Comparison of ENCODE assay signal across 16 cellular contexts in genomic region chr18:74806073-74806472, GRCh38.
A peak's percentile ranks its signal among the peaks of the same experiment; 100 is the strongest.
DNase-seq lines count a peak whose midpoint lies in the region; ATAC-seq and TF ChIP-seq lines count a peak whose summit lies in the region.
"Had no signal": no experiment of that assay in that cellular context is flagged by ENCODE, and none has a peak within 500 bp of the region (broad histone marks: within the 10 kb centered on the region; RNA-seq: fewer than 3 reads in every experiment).

No MANE protein-coding gene starts in this region.

- H3K9me3 ChIP-seq in SJSA1 (replicated peaks), result no peaks in the 10 kb centered on the region
- H3K9me3 ChIP-seq in stomach, result no peaks in the 10 kb centered on the region
- H3K9me3 ChIP-seq: right lobe of liver had no signal

- TF ChIP-seq EP300 in stomach (IDR thresholded peaks at IDR 0.05), result no peak

- no peak for TF ChIP-seq POLR2A in stomach (IDR thresholded peaks at IDR 0.05)

- peaks cover 13% of the 10 kb centered on the region for H3K4me1 ChIP-seq in SJSA1 (replicated peaks)
- peaks cover 22% of the 10 kb centered on the region for H3K4me1 ChIP-seq in foreskin keratinocyte
- peaks cover 0 to 23% (median 7%) of the 10 kb centered on the region in 4 donors for H3K4me1 ChIP-seq in stomach

- no peaks in the 10 kb centered on the region for H3K27me3 ChIP-seq in SJSA1 (replicated peaks)
- H3K27me3 ChIP-seq in foreskin keratinocyte, result no peaks in the 10 kb centered on the region
- H3K27me3 ChIP-seq in stomach, result no peaks in the 10 kb centered on the region
- H3K27me3 ChIP-seq: right lobe of liver had no signal

- DNase-seq in NCI-H146 (lab: John Stamatoyannopoulos, UW) (peak; percentile 12), NCI-H146 treated with DMSO at 0.1 percent for 48 hours (lab: John Stamatoyannopoulos, UW; ENCODE audit: unreplicated experiment) (no peak), SJSA1 (ENCODE audit: low read depth in 1 of 2, low spot score in 2 of 2) (no peak), foreskin keratinocyte (peak in 1 of 2 donors; percentile 31), stomach (peak; percentile 58), GM13976 (ENCODE audit: low spot score) (no peak)
- no peak for DNase-seq in effector CD8-positive, alpha-beta T cell (lab: John Stamatoyannopoulos, UW)
- DNase-seq: activated CD4-positive, alpha-beta memory T cell treated with anti-CD3 and anti-CD28 coated beads for 36 hours; central memory CD4-positive, alpha-beta T cell; KBM-7; NCI-H2029; OCI-M1; right lobe of liver; substantia nigra had no signal

- H3K4me3 ChIP-seq in SJSA1 (no peak overlapping the region), stomach (no peak overlapping the region)
- H3K4me3 ChIP-seq: right lobe of liver had no signal

- in situ Hi-C loops in GM13976 (cut with MboI; ENCODE audit: low sequenced_read_pairs, unreplicated experiment), result no loop called here

- ATAC-seq in foreskin keratinocyte (peak; percentile 48), GM21786 (IDR thresholded peaks at IDR 0.05; ENCODE audit: unreplicated experiment) (no peak)

- no peaks in the 10 kb centered on the region for H3K36me3 ChIP-seq in SJSA1
- H3K36me3 ChIP-seq in stomach, result no peaks in the 10 kb centered on the region
- H3K36me3 ChIP-seq: right lobe of liver had no signal

- TF ChIP-seq CTCF in foreskin keratinocyte (conservative IDR thresholded peaks at IDR 0.05), result no peak
- no peak for TF ChIP-seq CTCF in stomach (IDR thresholded peaks at IDR 0.05)
- TF ChIP-seq CTCF in GM13976 (IDR thresholded peaks at IDR 0.05; ENCODE audit: borderline replicate concordance, control extremely low read depth, extremely low read depth, insufficient read depth, missing control alignments), result no peak

- peak overlapping the region; percentile 47 for H3K27ac ChIP-seq in SJSA1
- H3K27ac ChIP-seq in foreskin keratinocyte, result peak overlapping the region; percentile 80
- peak overlapping the region in 4 of 5 donors; percentile 36 to 74 (median 59) for H3K27ac ChIP-seq in stomach
- H3K27ac ChIP-seq: 22Rv1, right lobe of liver had no signal

- intact Hi-C loops in stomach (cut with DNase I; ENCODE audit: low total_unique reads), result no loop called here

- WGBS in stomach, 5 donors, result 34 to 76% (median 51%) methylated on average over 6 of the region's 6 CpGs

Comparison
In these comparisons a context has a peak if more than half of its experiments do, and no peak if none do; other contexts are left out.
1. DNase-seq: peak in NCI-H146 (single experiment) and stomach (single experiment); none in NCI-H146 treated with DMSO at 0.1 percent for 48 hours (single experiment), SJSA1 (0 of 2), effector CD8-positive, alpha-beta T cell (single experiment) and GM13976 (single experiment).
2. Peak in every context shown above with its lines, with median percentiles within 50 percentile points of each other: H3K27ac ChIP-seq.